Comparison of ENCODE assay signal across 1 cellular context in the genomic region with DNA sequence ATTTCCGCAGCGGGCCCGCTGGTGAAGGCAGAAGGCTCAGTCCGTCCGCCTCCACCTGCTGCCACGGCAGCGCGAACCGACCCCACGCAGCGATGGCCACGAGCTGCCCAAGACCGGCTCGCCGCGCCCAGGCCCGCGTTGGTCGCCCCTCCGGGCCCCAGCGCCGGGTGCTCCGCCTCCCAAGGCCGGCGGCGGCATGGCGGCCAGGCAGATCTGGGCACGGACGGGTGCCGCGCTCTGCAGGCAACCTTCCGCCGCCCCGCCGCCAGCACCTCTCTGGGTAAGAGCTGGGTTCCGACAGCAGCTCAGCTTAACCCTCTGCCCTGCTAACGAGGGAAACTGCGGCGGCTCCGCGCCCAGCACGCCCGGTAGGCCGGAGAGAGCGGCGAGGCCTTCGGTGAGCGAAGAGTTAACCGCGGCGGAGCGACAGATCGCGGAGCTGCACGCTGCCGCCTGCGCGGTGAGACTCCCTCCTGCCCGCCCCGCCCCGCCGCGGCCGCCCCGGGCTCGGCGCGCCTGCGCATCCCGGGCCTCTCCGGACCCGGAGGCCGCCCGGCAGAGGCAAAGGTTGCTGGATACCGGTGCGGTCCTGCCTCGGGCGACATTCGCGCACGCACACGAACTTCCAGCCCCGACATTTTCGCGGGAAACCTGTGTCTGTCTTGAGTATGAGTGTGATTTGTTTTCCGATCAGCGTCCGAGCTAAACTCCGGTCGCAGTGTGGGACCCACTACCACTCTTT.
TF ChIP-seq lines count a peak whose summit lies in the region.

A gene (plus strand): TSS at position 177 of the 742 bp plus-strand sequence. CDS start 20 bp downstream, at position 197.

TF ChIP-seq in K562, 482 proteins besides CTCF, POLR2A, EP300 and RAD21 (continued from another document and continues in another):
- TF ChIP-seq, protein P1, sequence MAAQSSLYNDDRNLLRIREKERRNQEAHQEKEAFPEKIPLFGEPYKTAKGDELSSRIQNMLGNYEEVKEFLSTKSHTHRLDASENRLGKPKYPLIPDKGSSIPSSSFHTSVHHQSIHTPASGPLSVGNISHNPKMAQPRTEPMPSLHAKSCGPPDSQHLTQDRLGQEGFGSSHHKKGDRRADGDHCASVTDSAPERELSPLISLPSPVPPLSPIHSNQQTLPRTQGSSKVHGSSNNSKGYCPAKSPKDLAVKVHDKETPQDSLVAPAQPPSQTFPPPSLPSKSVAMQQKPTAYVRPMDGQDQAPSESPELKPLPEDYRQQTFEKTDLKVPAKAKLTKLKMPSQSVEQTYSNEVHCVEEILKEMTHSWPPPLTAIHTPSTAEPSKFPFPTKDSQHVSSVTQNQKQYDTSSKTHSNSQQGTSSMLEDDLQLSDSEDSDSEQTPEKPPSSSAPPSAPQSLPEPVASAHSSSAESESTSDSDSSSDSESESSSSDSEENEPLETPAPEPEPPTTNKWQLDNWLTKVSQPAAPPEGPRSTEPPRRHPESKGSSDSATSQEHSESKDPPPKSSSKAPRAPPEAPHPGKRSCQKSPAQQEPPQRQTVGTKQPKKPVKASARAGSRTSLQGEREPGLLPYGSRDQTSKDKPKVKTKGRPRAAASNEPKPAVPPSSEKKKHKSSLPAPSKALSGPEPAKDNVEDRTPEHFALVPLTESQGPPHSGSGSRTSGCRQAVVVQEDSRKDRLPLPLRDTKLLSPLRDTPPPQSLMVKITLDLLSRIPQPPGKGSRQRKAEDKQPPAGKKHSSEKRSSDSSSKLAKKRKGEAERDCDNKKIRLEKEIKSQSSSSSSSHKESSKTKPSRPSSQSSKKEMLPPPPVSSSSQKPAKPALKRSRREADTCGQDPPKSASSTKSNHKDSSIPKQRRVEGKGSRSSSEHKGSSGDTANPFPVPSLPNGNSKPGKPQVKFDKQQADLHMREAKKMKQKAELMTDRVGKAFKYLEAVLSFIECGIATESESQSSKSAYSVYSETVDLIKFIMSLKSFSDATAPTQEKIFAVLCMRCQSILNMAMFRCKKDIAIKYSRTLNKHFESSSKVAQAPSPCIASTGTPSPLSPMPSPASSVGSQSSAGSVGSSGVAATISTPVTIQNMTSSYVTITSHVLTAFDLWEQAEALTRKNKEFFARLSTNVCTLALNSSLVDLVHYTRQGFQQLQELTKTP (IDR thresholded peaks at IDR 0.05; ENCODE audit: low read depth in 1 of 2, partially characterized antibody in 2 of 2) = peak in 1 of 2 experiments; percentile 13
- TF ChIP-seq, protein P2, sequence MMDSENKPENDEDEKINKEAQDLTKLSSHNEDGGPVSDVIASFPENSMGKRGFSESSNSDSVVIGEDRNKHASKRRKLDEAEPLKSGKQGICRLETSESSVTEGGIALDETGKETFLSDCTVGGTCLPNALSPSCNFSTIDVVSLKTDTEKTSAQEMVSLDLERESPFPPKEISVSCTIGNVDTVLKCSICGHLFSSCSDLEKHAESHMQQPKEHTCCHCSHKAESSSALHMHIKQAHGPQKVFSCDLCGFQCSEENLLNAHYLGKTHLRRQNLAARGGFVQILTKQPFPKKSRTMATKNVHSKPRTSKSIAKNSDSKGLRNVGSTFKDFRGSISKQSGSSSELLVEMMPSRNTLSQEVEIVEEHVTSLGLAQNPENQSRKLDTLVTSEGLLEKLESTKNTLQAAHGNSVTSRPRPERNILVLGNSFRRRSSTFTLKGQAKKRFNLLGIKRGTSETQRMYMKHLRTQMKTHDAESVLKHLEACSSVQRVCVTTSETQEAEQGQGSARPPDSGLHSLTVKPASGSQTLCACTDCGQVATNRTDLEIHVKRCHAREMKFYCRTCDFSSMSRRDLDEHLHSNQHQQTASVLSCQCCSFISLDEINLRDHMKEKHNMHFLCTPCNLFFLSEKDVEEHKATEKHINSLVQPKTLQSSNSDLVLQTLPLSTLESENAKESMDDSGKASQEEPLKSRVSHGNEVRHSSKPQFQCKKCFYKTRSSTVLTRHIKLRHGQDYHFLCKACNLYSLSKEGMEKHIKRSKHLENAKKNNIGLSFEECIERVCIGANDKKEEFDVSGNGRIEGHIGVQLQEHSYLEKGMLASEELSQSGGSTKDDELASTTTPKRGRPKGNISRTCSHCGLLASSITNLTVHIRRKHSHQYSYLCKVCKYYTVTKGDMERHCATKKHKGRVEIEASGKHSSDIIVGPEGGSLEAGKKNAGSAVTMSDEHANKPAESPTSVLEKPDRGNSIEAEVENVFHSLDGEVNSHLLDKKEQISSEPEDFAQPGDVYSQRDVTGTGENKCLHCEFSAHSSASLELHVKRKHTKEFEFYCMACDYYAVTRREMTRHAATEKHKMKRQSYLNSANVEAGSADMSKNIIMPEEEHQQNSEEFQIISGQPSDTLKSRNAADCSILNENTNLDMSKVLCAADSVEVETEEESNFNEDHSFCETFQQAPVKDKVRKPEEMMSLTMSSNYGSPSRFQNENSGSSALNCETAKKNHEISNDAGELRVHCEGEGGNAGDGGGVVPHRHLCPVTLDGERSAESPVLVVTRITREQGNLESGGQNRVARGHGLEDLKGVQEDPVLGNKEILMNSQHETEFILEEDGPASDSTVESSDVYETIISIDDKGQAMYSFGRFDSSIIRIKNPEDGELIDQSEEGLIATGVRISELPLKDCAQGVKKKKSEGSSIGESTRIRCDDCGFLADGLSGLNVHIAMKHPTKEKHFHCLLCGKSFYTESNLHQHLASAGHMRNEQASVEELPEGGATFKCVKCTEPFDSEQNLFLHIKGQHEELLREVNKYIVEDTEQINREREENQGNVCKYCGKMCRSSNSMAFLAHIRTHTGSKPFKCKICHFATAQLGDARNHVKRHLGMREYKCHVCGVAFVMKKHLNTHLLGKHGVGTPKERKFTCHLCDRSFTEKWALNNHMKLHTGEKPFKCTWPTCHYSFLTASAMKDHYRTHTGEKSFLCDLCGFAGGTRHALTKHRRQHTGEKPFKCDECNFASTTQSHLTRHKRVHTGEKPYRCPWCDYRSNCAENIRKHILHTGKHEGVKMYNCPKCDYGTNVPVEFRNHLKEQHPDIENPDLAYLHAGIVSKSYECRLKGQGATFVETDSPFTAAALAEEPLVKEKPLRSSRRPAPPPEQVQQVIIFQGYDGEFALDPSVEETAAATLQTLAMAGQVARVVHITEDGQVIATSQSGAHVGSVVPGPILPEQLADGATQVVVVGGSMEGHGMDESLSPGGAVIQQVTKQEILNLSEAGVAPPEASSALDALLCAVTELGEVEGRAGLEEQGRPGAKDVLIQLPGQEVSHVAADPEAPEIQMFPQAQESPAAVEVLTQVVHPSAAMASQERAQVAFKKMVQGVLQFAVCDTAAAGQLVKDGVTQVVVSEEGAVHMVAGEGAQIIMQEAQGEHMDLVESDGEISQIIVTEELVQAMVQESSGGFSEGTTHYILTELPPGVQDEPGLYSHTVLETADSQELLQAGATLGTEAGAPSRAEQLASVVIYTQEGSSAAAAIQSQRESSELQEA (IDR thresholded peaks at IDR 0.05; ENCODE audit: low read depth) = peak; percentile 68; the same call in 1 of the 2 replicates
- TF ChIP-seq JUNB (CRISPR knock-in tag; conservative IDR thresholded peaks at IDR 0.05) (no peak), POLR2AphosphoS2 (IDR thresholded peaks at IDR 0.05; ENCODE audit: low read length) (no peak), CHD1 (IDR thresholded peaks at IDR 0.05; ENCODE audit: low read length) (peak; percentile 10), OTX1 (CRISPR knock-in tag; IDR thresholded peaks at IDR 0.05) (no peak), RHOXF2B (CRISPR knock-in tag; conservative IDR thresholded peaks at IDR 0.05) (no peak), PCBP2 (IDR thresholded peaks at IDR 0.05; ENCODE audit: low read depth, low read length, poor library complexity, severe bottlenecking) (no peak), SIN3A (IDR thresholded peaks at IDR 0.05; ENCODE audit: borderline replicate concordance in 2 of 2, control insufficient read depth in 1 of 2, low read depth in 2 of 2, low read length in 2 of 2) (peak in 1 of 2 experiments; percentile 57; a peak in 1 of 4 replicates), SIRT6 (IDR thresholded peaks at IDR 0.05; ENCODE audit: low read depth, low read length) (no peak), TAF15 (IDR thresholded peaks at IDR 0.05; ENCODE audit: low read depth, low read length) (no peak), TCF3 (CRISPR knock-in tag; IDR thresholded peaks at IDR 0.05) (peak; percentile 45; the same call in 1 of the 2 replicates), ZNF12 (CRISPR knock-in tag; IDR thresholded peaks at IDR 0.05) (peak; percentile 89), POLR3G (IDR thresholded peaks at IDR 0.05; ENCODE audit: extremely low read depth, insufficient read length, insufficient replicate concordance) (no peak), NCOA2 (IDR thresholded peaks at IDR 0.05; ENCODE audit: partially characterized antibody in 2 of 2) (no peak), LCOR (CRISPR knock-in tag; IDR thresholded peaks at IDR 0.05) (peak; percentile 82), CREB1 (IDR thresholded peaks at IDR 0.05) (0 out of 2 replicates have a peak, but pooled peaks have one; percentile 17), CREB1 (CRISPR knock-in tag; IDR thresholded peaks at IDR 0.05) (peak; percentile 55; the same call in 1 of the 2 replicates), HEY1 (CRISPR knock-in tag; IDR thresholded peaks at IDR 0.05; ENCODE audit: borderline replicate concordance) (no peak), BCL6 (CRISPR knock-in tag; IDR thresholded peaks at IDR 0.05) (no peak), LEF1 (IDR thresholded peaks at IDR 0.05) (no peak), ZNF212 (CRISPR knock-in tag; IDR thresholded peaks at IDR 0.05) (0 out of 2 replicates have a peak, but pooled peaks have one; percentile 42)
- TF ChIP-seq, protein P3, sequence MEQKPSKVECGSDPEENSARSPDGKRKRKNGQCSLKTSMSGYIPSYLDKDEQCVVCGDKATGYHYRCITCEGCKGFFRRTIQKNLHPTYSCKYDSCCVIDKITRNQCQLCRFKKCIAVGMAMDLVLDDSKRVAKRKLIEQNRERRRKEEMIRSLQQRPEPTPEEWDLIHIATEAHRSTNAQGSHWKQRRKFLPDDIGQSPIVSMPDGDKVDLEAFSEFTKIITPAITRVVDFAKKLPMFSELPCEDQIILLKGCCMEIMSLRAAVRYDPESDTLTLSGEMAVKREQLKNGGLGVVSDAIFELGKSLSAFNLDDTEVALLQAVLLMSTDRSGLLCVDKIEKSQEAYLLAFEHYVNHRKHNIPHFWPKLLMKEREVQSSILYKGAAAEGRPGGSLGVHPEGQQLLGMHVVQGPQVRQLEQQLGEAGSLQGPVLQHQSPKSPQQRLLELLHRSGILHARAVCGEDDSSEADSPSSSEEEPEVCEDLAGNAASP (IDR thresholded peaks at IDR 0.05) = no peak
- TF ChIP-seq, protein P4, sequence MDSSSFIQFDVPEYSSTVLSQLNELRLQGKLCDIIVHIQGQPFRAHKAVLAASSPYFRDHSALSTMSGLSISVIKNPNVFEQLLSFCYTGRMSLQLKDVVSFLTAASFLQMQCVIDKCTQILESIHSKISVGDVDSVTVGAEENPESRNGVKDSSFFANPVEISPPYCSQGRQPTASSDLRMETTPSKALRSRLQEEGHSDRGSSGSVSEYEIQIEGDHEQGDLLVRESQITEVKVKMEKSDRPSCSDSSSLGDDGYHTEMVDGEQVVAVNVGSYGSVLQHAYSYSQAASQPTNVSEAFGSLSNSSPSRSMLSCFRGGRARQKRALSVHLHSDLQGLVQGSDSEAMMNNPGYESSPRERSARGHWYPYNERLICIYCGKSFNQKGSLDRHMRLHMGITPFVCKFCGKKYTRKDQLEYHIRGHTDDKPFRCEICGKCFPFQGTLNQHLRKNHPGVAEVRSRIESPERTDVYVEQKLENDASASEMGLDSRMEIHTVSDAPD (CRISPR knock-in tag; IDR thresholded peaks at IDR 0.05) = no peak
- TF ChIP-seq, protein P5, sequence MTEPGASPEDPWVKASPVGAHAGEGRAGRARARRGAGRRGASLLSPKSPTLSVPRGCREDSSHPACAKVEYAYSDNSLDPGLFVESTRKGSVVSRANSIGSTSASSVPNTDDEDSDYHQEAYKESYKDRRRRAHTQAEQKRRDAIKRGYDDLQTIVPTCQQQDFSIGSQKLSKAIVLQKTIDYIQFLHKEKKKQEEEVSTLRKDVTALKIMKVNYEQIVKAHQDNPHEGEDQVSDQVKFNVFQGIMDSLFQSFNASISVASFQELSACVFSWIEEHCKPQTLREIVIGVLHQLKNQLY (CRISPR knock-in tag; conservative IDR thresholded peaks at IDR 0.05) = no peak
- TF ChIP-seq, protein P6, sequence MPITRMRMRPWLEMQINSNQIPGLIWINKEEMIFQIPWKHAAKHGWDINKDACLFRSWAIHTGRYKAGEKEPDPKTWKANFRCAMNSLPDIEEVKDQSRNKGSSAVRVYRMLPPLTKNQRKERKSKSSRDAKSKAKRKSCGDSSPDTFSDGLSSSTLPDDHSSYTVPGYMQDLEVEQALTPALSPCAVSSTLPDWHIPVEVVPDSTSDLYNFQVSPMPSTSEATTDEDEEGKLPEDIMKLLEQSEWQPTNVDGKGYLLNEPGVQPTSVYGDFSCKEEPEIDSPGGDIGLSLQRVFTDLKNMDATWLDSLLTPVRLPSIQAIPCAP (CRISPR knock-in tag; IDR thresholded peaks at IDR 0.05; ENCODE audit: borderline replicate concordance) = no peak; the same call in 1 of the 2 replicates
- TF ChIP-seq, protein P7, sequence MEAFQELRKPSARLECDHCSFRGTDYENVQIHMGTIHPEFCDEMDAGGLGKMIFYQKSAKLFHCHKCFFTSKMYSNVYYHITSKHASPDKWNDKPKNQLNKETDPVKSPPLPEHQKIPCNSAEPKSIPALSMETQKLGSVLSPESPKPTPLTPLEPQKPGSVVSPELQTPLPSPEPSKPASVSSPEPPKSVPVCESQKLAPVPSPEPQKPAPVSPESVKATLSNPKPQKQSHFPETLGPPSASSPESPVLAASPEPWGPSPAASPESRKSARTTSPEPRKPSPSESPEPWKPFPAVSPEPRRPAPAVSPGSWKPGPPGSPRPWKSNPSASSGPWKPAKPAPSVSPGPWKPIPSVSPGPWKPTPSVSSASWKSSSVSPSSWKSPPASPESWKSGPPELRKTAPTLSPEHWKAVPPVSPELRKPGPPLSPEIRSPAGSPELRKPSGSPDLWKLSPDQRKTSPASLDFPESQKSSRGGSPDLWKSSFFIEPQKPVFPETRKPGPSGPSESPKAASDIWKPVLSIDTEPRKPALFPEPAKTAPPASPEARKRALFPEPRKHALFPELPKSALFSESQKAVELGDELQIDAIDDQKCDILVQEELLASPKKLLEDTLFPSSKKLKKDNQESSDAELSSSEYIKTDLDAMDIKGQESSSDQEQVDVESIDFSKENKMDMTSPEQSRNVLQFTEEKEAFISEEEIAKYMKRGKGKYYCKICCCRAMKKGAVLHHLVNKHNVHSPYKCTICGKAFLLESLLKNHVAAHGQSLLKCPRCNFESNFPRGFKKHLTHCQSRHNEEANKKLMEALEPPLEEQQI (IDR thresholded peaks at IDR 0.05) = no peak; the same call in 1 of the 2 replicates
- TF ChIP-seq, protein P8, sequence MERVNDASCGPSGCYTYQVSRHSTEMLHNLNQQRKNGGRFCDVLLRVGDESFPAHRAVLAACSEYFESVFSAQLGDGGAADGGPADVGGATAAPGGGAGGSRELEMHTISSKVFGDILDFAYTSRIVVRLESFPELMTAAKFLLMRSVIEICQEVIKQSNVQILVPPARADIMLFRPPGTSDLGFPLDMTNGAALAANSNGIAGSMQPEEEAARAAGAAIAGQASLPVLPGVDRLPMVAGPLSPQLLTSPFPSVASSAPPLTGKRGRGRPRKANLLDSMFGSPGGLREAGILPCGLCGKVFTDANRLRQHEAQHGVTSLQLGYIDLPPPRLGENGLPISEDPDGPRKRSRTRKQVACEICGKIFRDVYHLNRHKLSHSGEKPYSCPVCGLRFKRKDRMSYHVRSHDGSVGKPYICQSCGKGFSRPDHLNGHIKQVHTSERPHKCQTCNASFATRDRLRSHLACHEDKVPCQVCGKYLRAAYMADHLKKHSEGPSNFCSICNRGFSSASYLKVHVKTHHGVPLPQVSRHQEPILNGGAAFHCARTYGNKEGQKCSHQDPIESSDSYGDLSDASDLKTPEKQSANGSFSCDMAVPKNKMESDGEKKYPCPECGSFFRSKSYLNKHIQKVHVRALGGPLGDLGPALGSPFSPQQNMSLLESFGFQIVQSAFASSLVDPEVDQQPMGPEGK (CRISPR knock-in tag; IDR thresholded peaks at IDR 0.05; ENCODE audit: borderline replicate concordance) = no peak
